Comparison of ENCODE assay signal across 24 cellular contexts in genomic region chr12:117273091-117273490, GRCh38.
DNase-seq lines count a peak whose midpoint lies in the region; ATAC-seq and TF ChIP-seq lines count a peak whose summit lies in the region.
"Had no signal": no experiment of that assay in that cellular context is flagged by ENCODE, and none has a peak within 500 bp of the region (broad histone marks: within the 10 kb centered on the region; RNA-seq: fewer than 3 reads in every experiment).

No MANE protein-coding gene starts in this region.

- H3F3A ChIP-seq in SK-N-SH (replicated peaks; ENCODE audit: insufficient read depth): no peaks in the 10 kb centered on the region

- ATAC-seq in WTC11: no peak

- no peak for TF ChIP-seq RAD21 in SK-N-SH (IDR thresholded peaks at IDR 0.05; ENCODE audit: low read length)

- H3K27me3 Mint-ChIP-seq in MCF 10A (ENCODE audit: insufficient read depth, unreplicated experiment) (no peaks in the 10 kb centered on the region), WTC11 (ENCODE audit: low read depth) (no peaks in the 10 kb centered on the region)
- H3K27me3 Mint-ChIP-seq in CD4-positive, alpha-beta memory T cell: peaks cover 9 to 11% of the 10 kb centered on the region in 2 donors

- CTCF ChIA-PET in MCF 10A (lab: Yijun Ruan, JAX): interaction anchor here (0.6 to 3.1 kb wide), 5 partner anchors 36 to 788 kb away, joined by 3 to 7 read pairs (median 3); partner anchors contain the start of gene WSB2
- CTCF ChIA-PET in A673 (lab: Charles Lee): no interaction called here
- CTCF ChIA-PET in WTC11 (lab: Charles Lee): interaction anchor here (0.5 to 2.0 kb wide), 2 partner anchors 94 to 766 kb away, joined by 3 to 5 read pairs; no protein-coding TSS in a partner anchor
- CTCF ChIA-PET in SK-N-SH (lab: Yijun Ruan, JAX): interaction anchor here (0.8 to 1.2 kb wide), 2 partner anchors 37 to 565 kb away, joined by 3 to 5 read pairs; no protein-coding TSS in a partner anchor
- CTCF ChIA-PET in CD4-positive, alpha-beta memory T cell (lab: Charles Lee; ENCODE audit: partially characterized antibody): no interaction called here

- H3K9me3 ChIP-seq in breast epithelium (no peaks in the 10 kb centered on the region), A673 (ENCODE audit: low read depth, low read length, poor library complexity, severe bottlenecking) (no peaks in the 10 kb centered on the region), SK-N-SH (no peaks in the 10 kb centered on the region)
- no peaks in the 10 kb centered on the region for H3K9me3 ChIP-seq in CD4-positive, alpha-beta memory T cell (ENCODE audit: control insufficient read depth in 1 of 2, low read length in 2 of 2)
- H3K9me3 ChIP-seq: BE2C, SJSA1 had no signal

- H3K27me3 ChIP-seq in breast epithelium (peaks cover 0 to 4% of the 10 kb centered on the region in 2 donors), A673 (replicated peaks; ENCODE audit: insufficient read depth, low read depth, low read length, poor library complexity) (no peaks in the 10 kb centered on the region), SK-N-SH (ENCODE audit: insufficient read depth) (no peaks in the 10 kb centered on the region)
- no peaks in the 10 kb centered on the region for H3K27me3 ChIP-seq in CD4-positive, alpha-beta memory T cell (ENCODE audit: insufficient read depth, low read length)
- H3K27me3 ChIP-seq: BE2C, SJSA1 had no signal

- H2AFZ ChIP-seq in SK-N-SH (ENCODE audit: low read depth): no peak overlapping the region

- no peaks in the 10 kb centered on the region for H3K36me3 ChIP-seq in breast epithelium
- peaks cover 8% of the 10 kb centered on the region for H3K36me3 ChIP-seq in A673 (ENCODE audit: insufficient read depth, low read length, poor library complexity, severe bottlenecking)
- H3K36me3 ChIP-seq in SK-N-SH (replicated peaks in 1 of 2; ENCODE audit: control insufficient read depth in 1 of 2, insufficient read depth in 2 of 2, low read length in 1 of 2): no peaks in the 10 kb centered on the region
- no peaks in the 10 kb centered on the region for H3K36me3 ChIP-seq in CD4-positive, alpha-beta memory T cell (ENCODE audit: insufficient read depth, low read length)
- H3K36me3 ChIP-seq: BE2C, SJSA1 had no signal

- H3K27ac ChIP-seq in breast epithelium: no peak overlapping the region
- H3K27ac ChIP-seq in A673 (ENCODE audit: low read depth, low read length, poor library complexity, severe bottlenecking): no peak overlapping the region
- no peak overlapping the region for H3K27ac ChIP-seq in SK-N-SH (ENCODE audit: low read depth in 2 of 2, low read length in 1 of 2)
- H3K27ac ChIP-seq in CD4-positive, alpha-beta memory T cell (ENCODE audit: low read depth, low read length): no peak overlapping the region
- H3K27ac ChIP-seq: 22Rv1, HL-60, KMS-11, SJSA1 had no signal

- TF ChIP-seq CTCF in MCF 10A (IDR thresholded peaks at IDR 0.05; ENCODE audit: unreplicated experiment) (no peak), breast epithelium (IDR thresholded peaks at IDR 0.05) (no peak), A673 (conservative IDR thresholded peaks at IDR 0.05; ENCODE audit: low read depth, low read length) (no peak), WTC11 (IDR thresholded peaks at IDR 0.05) (no peak), SK-N-SH (IDR thresholded peaks at IDR 0.05) (no peak)

- no peak overlapping the region for H3K4me2 ChIP-seq in SK-N-SH
- H3K4me2 ChIP-seq: KMS-11 had no signal

- H3K4me3 ChIP-seq in breast epithelium (no peak overlapping the region), A673 (ENCODE audit: low read depth, low read length, poor library complexity, severe bottlenecking) (no peak overlapping the region), SK-N-SH (ENCODE audit: low read depth in 2 of 2, low read length in 1 of 2) (no peak overlapping the region)
- H3K4me3 ChIP-seq in CD4-positive, alpha-beta memory T cell (ENCODE audit: low read length in 2 of 2): no peak overlapping the region
- H3K4me3 ChIP-seq: SJSA1 had no signal

- no peaks in the 10 kb centered on the region for H3K79me2 ChIP-seq in SK-N-SH (ENCODE audit: insufficient read depth)

- no peaks in the 10 kb centered on the region for H3K9me2 ChIP-seq in SK-N-SH

- intact Hi-C loops in MCF 10A (cut with micrococcal nuclease): no loop called here
- intact Hi-C loops in breast epithelium (cut with DNase I; ENCODE audit: low total_unique reads): no loop called here
- intact Hi-C loops in A673 (cut with micrococcal nuclease; ENCODE audit: unreplicated experiment): loop anchor here (5.0 kb wide), 1 partner anchor 69 kb away; no protein-coding TSS in a partner anchor
- intact Hi-C loops in CD4-positive, alpha-beta memory T cell (cut with micrococcal nuclease): no loop called here

- H3K9ac ChIP-seq in SK-N-SH: no peak overlapping the region
- H3K9ac ChIP-seq: KMS-11 had no signal

- H3K27ac Mint-ChIP-seq in MCF 10A (ENCODE audit: low read depth, unreplicated experiment) (no peak overlapping the region), WTC11 (peak overlapping the region; percentile 26; the same call in 1 of the 2 replicates)
- H3K27ac Mint-ChIP-seq in CD4-positive, alpha-beta memory T cell: no peak overlapping the region
- H3K27ac Mint-ChIP-seq: CD14-positive monocyte, IgD-negative memory B cell had no signal

- no peak overlapping the region for H3K4me3 Mint-ChIP-seq in MCF 10A (ENCODE audit: unreplicated experiment)
- no peak overlapping the region for H3K4me3 Mint-ChIP-seq in WTC11
- H3K4me3 Mint-ChIP-seq in CD4-positive, alpha-beta memory T cell: no peak overlapping the region
- H3K4me3 Mint-ChIP-seq: CD14-positive monocyte, IgD-negative memory B cell had no signal

- TF ChIP-seq EP300 in SK-N-SH (IDR thresholded peaks at IDR 0.05; ENCODE audit: borderline replicate concordance in 1 of 2, low read depth in 1 of 2, low read length in 1 of 2): no peak

- H3K9me3 Mint-ChIP-seq in MCF 10A (ENCODE audit: unreplicated experiment): peaks cover 7% of the 10 kb centered on the region
- peaks cover 6% of the 10 kb centered on the region for H3K9me3 Mint-ChIP-seq in WTC11
- H3K9me3 Mint-ChIP-seq in CD4-positive, alpha-beta memory T cell: peaks cover 0 to 4% (median 0%) of the 10 kb centered on the region in 8 donors

- 60% methylated on average over 2 of the region's 2 CpGs for WGBS in SK-N-SH (ENCODE audit: low lambda C conversion rate)

- H3K4me1 ChIP-seq in breast epithelium: no peaks in the 10 kb centered on the region
- no peaks in the 10 kb centered on the region for H3K4me1 ChIP-seq in A673 (ENCODE audit: insufficient read depth, low read length, poor library complexity, severe bottlenecking)
- H3K4me1 ChIP-seq in SK-N-SH (ENCODE audit: control insufficient read depth in 1 of 2, insufficient read depth in 2 of 2, low read depth in 1 of 2, low read length in 1 of 2): no peaks in the 10 kb centered on the region
- no peaks in the 10 kb centered on the region for H3K4me1 ChIP-seq in CD4-positive, alpha-beta memory T cell (ENCODE audit: insufficient read depth, low read length)
- H3K4me1 ChIP-seq: BE2C, SJSA1 had no signal

- no TSS peak for BruUV-seq in MCF 10A (replicated peaks; lab: Mats Ljungman, UMichigan)
- no TSS peak for BruUV-seq in A673 (replicated peaks; lab: Mats Ljungman, UMichigan)

- H3K36me3 Mint-ChIP-seq in MCF 10A (ENCODE audit: insufficient read depth, unreplicated experiment) (no peaks in the 10 kb centered on the region), WTC11 (peaks cover 3% of the 10 kb centered on the region; the same call in 1 of the 2 replicates)
- H3K36me3 Mint-ChIP-seq in CD4-positive, alpha-beta memory T cell: no peaks in the 10 kb centered on the region
- H3K36me3 Mint-ChIP-seq: CD14-positive monocyte, IgD-negative memory B cell had no signal

- H4K20me1 ChIP-seq in SK-N-SH (ENCODE audit: insufficient read depth): no peaks in the 10 kb centered on the region

- H3K4me1 Mint-ChIP-seq in MCF 10A (ENCODE audit: insufficient read depth, unreplicated experiment) (no peaks in the 10 kb centered on the region), WTC11 (peaks cover 15% of the 10 kb centered on the region)
- no peaks in the 10 kb centered on the region for H3K4me1 Mint-ChIP-seq in CD4-positive, alpha-beta memory T cell
- H3K4me1 Mint-ChIP-seq: CD14-positive monocyte, IgD-negative memory B cell had no signal

- POLR2A ChIA-PET in MCF 10A (lab: Yijun Ruan, JAX) (interaction anchor here (1.0 kb wide), 1 partner anchor 11 kb away, joined by 3 read pairs; no protein-coding TSS in a partner anchor), A673 (lab: Charles Lee; ENCODE audit: low non-redundant PET) (no interaction called here), WTC11 (lab: Charles Lee) (no interaction called here), SK-N-SH (lab: Yijun Ruan, JAX) (no interaction called here)
- POLR2A ChIA-PET in CD4-positive, alpha-beta memory T cell (lab: Charles Lee; ENCODE audit: partially characterized antibody): no interaction called here

- TF ChIP-seq POLR2A in breast epithelium (IDR thresholded peaks at IDR 0.05): no peak

- DNase-seq in MCF 10A (ENCODE audit: unreplicated experiment) (peak; percentile 17), breast epithelium (ENCODE audit: low spot score in 2 of 2) (no peak), A673 (ENCODE audit: low spot score) (peak; percentile 48), WTC11 (ENCODE audit: low spot score) (no peak), mucosa of gallbladder (ENCODE audit: low spot score) (peak; percentile 31), SK-N-SH (no peak)
- no peak for DNase-seq in activated T-cell treated with anti-CD3 and anti-CD28 coated beads, Interleukin-2, amount 50 U/mL, for 48 hours
- DNase-seq in CD4-positive, alpha-beta memory T cell: no peak
- DNase-seq: ACHN, BE2C, Calu3, DMS79 treated with DMSO at 0.1 percent for 48 hours, NCI-H1092 treated with DMSO at 0.1 percent for 48 hours, NCI-H1436, NCI-H2081 treated with DMSO at 0.1 percent for 48 hours, NCI-H2171, NCI-H226, NCI-H748 treated with DMSO at 0.1 percent for 48 hours had no signal

TF ChIP-seq in WTC11, 78 proteins besides CTCF, POLR2A, EP300 and RAD21 (continues in another document):
- TF ChIP-seq ZNF232 (CRISPR knock-in tag; IDR thresholded peaks at IDR 0.05) (no peak), ATF1 (CRISPR knock-in tag; IDR thresholded peaks at IDR 0.05) (no peak)

TF ChIP-seq in SK-N-SH, 30 proteins besides CTCF, POLR2A, EP300 and RAD21 (continues in another document):
- TF ChIP-seq, protein P1, sequence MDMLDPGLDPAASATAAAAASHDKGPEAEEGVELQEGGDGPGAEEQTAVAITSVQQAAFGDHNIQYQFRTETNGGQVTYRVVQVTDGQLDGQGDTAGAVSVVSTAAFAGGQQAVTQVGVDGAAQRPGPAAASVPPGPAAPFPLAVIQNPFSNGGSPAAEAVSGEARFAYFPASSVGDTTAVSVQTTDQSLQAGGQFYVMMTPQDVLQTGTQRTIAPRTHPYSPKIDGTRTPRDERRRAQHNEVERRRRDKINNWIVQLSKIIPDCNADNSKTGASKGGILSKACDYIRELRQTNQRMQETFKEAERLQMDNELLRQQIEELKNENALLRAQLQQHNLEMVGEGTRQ (IDR thresholded peaks at IDR 0.05; ENCODE audit: borderline replicate concordance, low read depth, low read length): no peak
- TF ChIP-seq SMC3 (IDR thresholded peaks at IDR 0.05; ENCODE audit: low read depth, low read length): no peak

Comparison
In these comparisons a context has a peak if more than half of its experiments do, and no peak if none do; other contexts are left out.
1. DNase-seq: peak in MCF 10A (single experiment), A673 (single experiment) and mucosa of gallbladder (single experiment); none in breast epithelium (0 of 2), WTC11 (single experiment), SK-N-SH (single experiment), activated T-cell treated with anti-CD3 and anti-CD28 coated beads, Interleukin-2, amount 50 U/mL, for 48 hours (0 of 2) and CD4-positive, alpha-beta memory T cell (0 of 5).
2. CTCF ChIA-PET loops: an anchor here in MCF 10A (0.6 to 3.1 kb wide), WTC11 (0.5 to 2.0 kb wide) and SK-N-SH (0.8 to 1.2 kb wide); none called in A673 and CD4-positive, alpha-beta memory T cell.